8 cellular contexts compared by ENCODE assay signal in the genomic region with DNA sequence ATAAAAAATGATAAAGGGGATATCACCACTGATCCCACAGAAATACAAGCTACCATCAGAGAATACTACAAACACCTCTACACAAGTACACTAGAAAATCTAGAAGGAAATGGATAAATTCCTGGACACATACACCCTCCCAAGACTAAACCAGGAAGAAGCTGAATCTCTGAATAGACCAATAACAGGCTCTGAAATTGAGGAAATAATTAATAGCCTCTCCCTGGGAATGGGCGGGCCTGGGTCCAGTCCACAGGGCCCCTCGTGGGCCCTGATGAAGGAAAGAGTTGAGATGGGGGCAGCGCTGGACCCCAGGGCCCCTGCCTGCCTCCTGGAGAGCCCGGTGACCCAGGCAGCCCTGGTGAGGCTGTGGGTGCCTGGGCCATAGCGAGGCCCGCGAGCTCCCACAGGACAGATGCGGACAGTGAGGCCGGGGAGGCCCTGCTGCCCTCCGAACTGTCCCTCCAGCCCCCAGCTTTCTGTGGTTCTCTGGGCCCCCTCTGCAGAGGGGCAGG.
DNase-seq lines count a peak whose midpoint lies in the region; ATAC-seq and TF ChIP-seq lines count a peak whose summit lies in the region.
"Not testable (repeated sequence)": the region's sequence is repeated elsewhere in the genome, so short reads cannot be mapped to it uniquely, and the experiment has no call there.

No MANE protein-coding gene starts in this region.

- not testable (repeated sequence) for H3K27me3 ChIP-seq in SU-DHL-6 (ENCODE audit: low read length); cardiac muscle cell; naive thymus-derived CD4-positive, alpha-beta T cell (ENCODE audit: control insufficient read depth in 2 of 2, insufficient read depth in 2 of 2, low read length in 2 of 2); suprapubic skin

- peak overlapping the region; percentile 45 to 96 (median 91) for H3K27ac Mint-ChIP-seq in brain
- peak overlapping the region in 6 of 9 donors; percentile 38 to 90 (median 80) for H3K27ac Mint-ChIP-seq in naive thymus-derived CD4-positive, alpha-beta T cell

- not testable (repeated sequence) for H3K4me1 ChIP-seq in cardiac muscle cell (ENCODE audit: low read depth); naive thymus-derived CD4-positive, alpha-beta T cell (ENCODE audit: control insufficient read depth in 2 of 2, insufficient read depth in 2 of 2, low read length in 2 of 2)
- peaks cover 13% of the 10 kb centered on the region for H3K4me1 ChIP-seq in suprapubic skin

- ATAC-seq in GM21786 (IDR thresholded peaks at IDR 0.05; ENCODE audit: unreplicated experiment) (peak; percentile 8), HG03442 (IDR thresholded peaks at IDR 0.05; ENCODE audit: unreplicated experiment) (peak; percentile 6)
- peak; percentile 7 for ATAC-seq in naive thymus-derived CD4-positive, alpha-beta T cell

- WGBS in suprapubic skin, result 36% methylated on average over 3 of the region's 10 CpGs

- peak overlapping the region; percentile 87 for H3K4me2 ChIP-seq in SU-DHL-6 (ENCODE audit: low read depth, low read length, poor library complexity, severe bottlenecking)

- not testable (repeated sequence) for TF ChIP-seq CTCF in SU-DHL-6 (IDR thresholded peaks at IDR 0.05; ENCODE audit: insufficient read depth, low read length, poor library complexity, severe bottlenecking); brain (conservative IDR thresholded peaks at IDR 0.05); cardiac muscle cell (IDR thresholded peaks at IDR 0.05; ENCODE audit: low read depth, low read length); suprapubic skin (IDR thresholded peaks at IDR 0.05)

- H3F3A ChIP-seq in SU-DHL-6 (ENCODE audit: insufficient read depth), result not testable (repeated sequence)

- peak overlapping the region; percentile 91 for H2AFZ ChIP-seq in SU-DHL-6 (ENCODE audit: low read depth, low read length, severe bottlenecking)

- H3K9me3 ChIP-seq in SU-DHL-6 (ENCODE audit: insufficient read depth, low read length); cardiac muscle cell (ENCODE audit: low read depth); naive thymus-derived CD4-positive, alpha-beta T cell (ENCODE audit: control insufficient read depth in 2 of 3, low read length in 3 of 3); suprapubic skin: not testable (repeated sequence)

- H3K4me1 Mint-ChIP-seq in brain, result peaks cover 64% of the 10 kb centered on the region
- peaks cover 13 to 47% (median 29%) of the 10 kb centered on the region in 7 donors for H3K4me1 Mint-ChIP-seq in naive thymus-derived CD4-positive, alpha-beta T cell

- H3K36me3 ChIP-seq in SU-DHL-6 (ENCODE audit: low read length); cardiac muscle cell; naive thymus-derived CD4-positive, alpha-beta T cell (ENCODE audit: control insufficient read depth in 2 of 3, insufficient read depth in 3 of 3, low read length in 3 of 3); suprapubic skin: not testable (repeated sequence)

- peaks cover 21% of the 10 kb centered on the region for H3K79me2 ChIP-seq in SU-DHL-6 (ENCODE audit: insufficient read depth, low read length)

- H4K20me1 ChIP-seq in SU-DHL-6 (ENCODE audit: low read depth, low read length), result not testable (repeated sequence)

- peaks cover 18% of the 10 kb centered on the region for H3K27me3 Mint-ChIP-seq in brain
- peaks cover 0 to 12% (median 3%) of the 10 kb centered on the region in 5 donors for H3K27me3 Mint-ChIP-seq in naive thymus-derived CD4-positive, alpha-beta T cell

- not testable (repeated sequence) for TF ChIP-seq POLR2A in suprapubic skin (IDR thresholded peaks at IDR 0.05)

- peaks cover 23% of the 10 kb centered on the region for H3K36me3 Mint-ChIP-seq in brain
- not testable (repeated sequence) for H3K36me3 Mint-ChIP-seq in naive thymus-derived CD4-positive, alpha-beta T cell

- H3K9me2 ChIP-seq in SU-DHL-6 (replicated peaks; ENCODE audit: insufficient read depth, low read length), result not testable (repeated sequence)

- peak overlapping the region; percentile 92 to 99 (median 96) for H3K4me3 Mint-ChIP-seq in brain
- peak overlapping the region; percentile 79 to 93 (median 88) for H3K4me3 Mint-ChIP-seq in naive thymus-derived CD4-positive, alpha-beta T cell

- POLR2A ChIA-PET in naive thymus-derived CD4-positive, alpha-beta T cell (lab: Charles Lee), result interaction anchor here (0.5 to 0.7 kb wide), 2 partner anchors 8 to 173 kb away, joined by 3 to 4 read pairs; no protein-coding TSS in a partner anchor

- peak overlapping the region; percentile 77 for H3K4me3 ChIP-seq in SU-DHL-6 (ENCODE audit: insufficient read depth, low read length, poor library complexity, severe bottlenecking)
- peak overlapping the region; percentile 56 for H3K4me3 ChIP-seq in cardiac muscle cell
- peak overlapping the region; percentile 84 for H3K4me3 ChIP-seq in naive thymus-derived CD4-positive, alpha-beta T cell (ENCODE audit: low read length)
- H3K4me3 ChIP-seq in suprapubic skin, result peak overlapping the region; percentile 80

- peak; percentile 22 for DNase-seq in ELR (ENCODE audit: low read depth)
- DNase-seq in cardiac muscle cell (ENCODE audit: low read depth in 1 of 2, low spot score in 1 of 2), result peak in 1 of 2 donors; percentile 12
- peak in 1 of 9 donors; percentile 0 for DNase-seq in naive thymus-derived CD4-positive, alpha-beta T cell
- DNase-seq in suprapubic skin (ENCODE audit: low spot score in 2 of 2), result peak in 1 of 2 donors; percentile 56

- not testable (repeated sequence) for TF ChIP-seq EP300 in suprapubic skin (IDR thresholded peaks at IDR 0.05)

- not testable (repeated sequence) for H3K9me3 Mint-ChIP-seq in brain; naive thymus-derived CD4-positive, alpha-beta T cell

- H3K27ac ChIP-seq in SU-DHL-6 (ENCODE audit: low read depth, low read length); cardiac muscle cell: not testable (repeated sequence)
- peak overlapping the region; percentile 52 for H3K27ac ChIP-seq in naive thymus-derived CD4-positive, alpha-beta T cell (ENCODE audit: low read depth, low read length)
- peak overlapping the region; percentile 83 for H3K27ac ChIP-seq in suprapubic skin

- H3K9ac ChIP-seq in SU-DHL-6 (ENCODE audit: low read length), result peak overlapping the region; percentile 80

- CTCF ChIA-PET in naive thymus-derived CD4-positive, alpha-beta T cell (lab: Charles Lee), result interaction anchor here (1.3 to 2.0 kb wide), 2 partner anchors 9 to 15 kb away, joined by 4 to 17 read pairs; no protein-coding TSS in a partner anchor

- intact Hi-C loops in naive thymus-derived CD4-positive, alpha-beta T cell (cut with micrococcal nuclease), result loop anchor here (1.0 to 10.0 kb wide), 4 partner anchors 7 to 1497 kb away; partner anchors contain the start of genes MZT2A (in 1 of the 2), MZT2B (in 1 of the 2) and SMPD4 (in 1 of the 2)
